Comparison of ENCODE assay signal across 10 cellular contexts in the genomic region with DNA sequence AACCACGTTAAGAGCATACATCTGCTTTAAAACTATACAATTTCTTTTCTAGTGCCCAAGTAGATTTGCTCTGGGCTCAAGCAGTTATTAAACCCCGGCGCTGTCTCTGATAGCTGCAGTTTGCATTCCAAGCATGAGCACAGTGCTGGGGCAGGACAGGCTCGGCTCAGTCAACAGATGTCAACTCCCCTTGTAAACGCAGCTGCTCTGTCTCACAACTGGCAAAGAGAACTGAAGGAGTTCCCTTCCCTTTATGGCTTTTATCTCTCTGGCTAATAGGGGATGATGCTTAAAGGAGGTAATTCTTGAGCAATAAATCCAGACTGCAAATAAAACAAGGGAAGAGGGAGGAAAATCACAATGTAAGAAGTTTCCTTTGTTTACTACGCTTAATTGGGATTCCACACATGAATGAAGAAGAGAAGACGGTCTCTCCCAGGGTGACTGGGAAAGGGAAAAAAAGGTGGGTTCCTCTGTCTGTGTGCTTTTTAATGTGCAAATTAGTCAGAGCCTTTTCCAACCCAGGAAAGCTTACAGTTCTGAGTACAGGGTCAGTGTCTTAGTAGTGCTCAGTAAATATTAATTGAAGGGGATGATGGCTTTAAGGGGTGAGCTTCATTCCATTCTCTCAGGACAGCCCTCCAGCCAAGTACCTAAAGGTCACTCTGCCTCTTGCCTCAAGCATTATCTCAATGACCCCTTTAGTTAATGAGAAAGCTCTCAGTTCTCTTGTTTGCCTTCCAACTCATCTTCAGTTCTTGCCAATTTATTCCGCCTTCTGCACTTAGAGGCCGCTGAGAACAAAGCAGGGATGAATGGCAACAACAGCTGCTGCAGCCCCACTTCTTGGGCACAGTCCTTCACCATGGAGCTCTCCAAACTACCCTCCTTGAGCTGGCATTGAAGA.
DNase-seq lines count a peak whose midpoint lies in the region; ATAC-seq and TF ChIP-seq lines count a peak whose summit lies in the region.
"Had no signal": no experiment of that assay in that cellular context is flagged by ENCODE, and none has a peak within 500 bp of the region (broad histone marks: within the 10 kb centered on the region; RNA-seq: fewer than 3 reads in every experiment).

No MANE protein-coding gene starts in this region.

- H3K4me3 ChIP-seq in WERI-Rb-1 (ENCODE audit: low read depth, low read length) = no peak overlapping the region
- H3K4me3 ChIP-seq in right cardiac atrium (ENCODE audit: low read length) = peak overlapping the region; percentile 3

- no peak overlapping the region for H3K4me3 Mint-ChIP-seq in activated T-helper 2 cell treated with anti-CD3 and anti-CD28 coated beads, Interferon-gamma antibody, Interleukin-2, Interleukin-4, amounts not matched to agents 10 μg/mL and 5 μg/mL and 100 μg/mL, durations not matched to agents 14 hours and 24 hours and 36 hours (ENCODE audit: low read depth)

- 32% methylated on average over 9 of the region's 9 CpGs for WGBS in right cardiac atrium

- TF ChIP-seq CTCF in WERI-Rb-1 (IDR thresholded peaks at IDR 0.05; ENCODE audit: low read depth, low read length) = no peak

- no peak overlapping the region for H3K27ac ChIP-seq in WERI-Rb-1
- peak overlapping the region; percentile 55 for H3K27ac ChIP-seq in right cardiac atrium (ENCODE audit: low read length)

- DNase-seq in GM03348 (ENCODE audit: low spot score) (peak; percentile 36), WERI-Rb-1 (peak; percentile 27), right cardiac atrium (peak; percentile 57 to 81 (median 67)), retina (peak; percentile 60), NCI-H2196 (lab: John Stamatoyannopoulos, UW; ENCODE audit: unreplicated experiment) (no peak), T1000 (lab: John Stamatoyannopoulos, UW) (no peak), dedifferentiated amniotic fluid mesenchymal stem cell (ENCODE audit: extremely low spot score) (no peak)
- DNase-seq in activated T-helper 2 cell treated with anti-CD3 and anti-CD28 coated beads, Interferon-gamma antibody, Interleukin-2, Interleukin-4, amounts not matched to agents 10 μg/mL and 5 μg/mL and 100 μg/mL, durations not matched to agents 14 hours and 24 hours and 36 hours (ENCODE audit: low spot score) = no peak
- DNase-seq: KBM-7; stimulated activated CD4-positive, alpha-beta T cell treated with anti-CD3 and anti-CD28 coated beads, Interleukin-1b, Interleukin-23, amount 100 ng/mL, for 48 hours had no signal

- no peaks in the 10 kb centered on the region for H3K4me1 ChIP-seq in right cardiac atrium (ENCODE audit: control insufficient read depth, insufficient read depth, low read length)

- H3K9me3 ChIP-seq in WERI-Rb-1 (ENCODE audit: severe bottlenecking) (no peaks in the 10 kb centered on the region), right cardiac atrium (ENCODE audit: control insufficient read depth, low read length) (no peaks in the 10 kb centered on the region)

- no peak overlapping the region for H3K27ac Mint-ChIP-seq in activated T-helper 2 cell treated with anti-CD3 and anti-CD28 coated beads, Interferon-gamma antibody, Interleukin-2, Interleukin-4, amounts not matched to agents 10 μg/mL and 5 μg/mL and 100 μg/mL, durations not matched to agents 14 hours and 24 hours and 36 hours

- intact Hi-C loops in right cardiac atrium (cut with DNase I) = no loop called here
- intact Hi-C loops in activated T-helper 2 cell treated with anti-CD3 and anti-CD28 coated beads, Interferon-gamma antibody, Interleukin-2, Interleukin-4, amounts not matched to agents 10 μg/mL and 5 μg/mL and 100 μg/mL, durations not matched to agents 14 hours and 24 hours and 36 hours (cut with micrococcal nuclease) = no loop called here

- no peaks in the 10 kb centered on the region for H3K36me3 ChIP-seq in WERI-Rb-1

- H3K27me3 ChIP-seq in WERI-Rb-1 (ENCODE audit: insufficient read depth, low read depth, severe bottlenecking) (no peaks in the 10 kb centered on the region), right cardiac atrium (ENCODE audit: control insufficient read depth, insufficient read depth) (no peaks in the 10 kb centered on the region)

- H3K27me3 Mint-ChIP-seq in activated T-helper 2 cell treated with anti-CD3 and anti-CD28 coated beads, Interferon-gamma antibody, Interleukin-2, Interleukin-4, amounts not matched to agents 10 μg/mL and 5 μg/mL and 100 μg/mL, durations not matched to agents 14 hours and 24 hours and 36 hours (ENCODE audit: low read depth) = peaks cover 2% of the 10 kb centered on the region

- peaks cover 5% of the 10 kb centered on the region for H3K9me3 Mint-ChIP-seq in activated T-helper 2 cell treated with anti-CD3 and anti-CD28 coated beads, Interferon-gamma antibody, Interleukin-2, Interleukin-4, amounts not matched to agents 10 μg/mL and 5 μg/mL and 100 μg/mL, durations not matched to agents 14 hours and 24 hours and 36 hours

- H3K4me1 Mint-ChIP-seq in activated T-helper 2 cell treated with anti-CD3 and anti-CD28 coated beads, Interferon-gamma antibody, Interleukin-2, Interleukin-4, amounts not matched to agents 10 μg/mL and 5 μg/mL and 100 μg/mL, durations not matched to agents 14 hours and 24 hours and 36 hours (ENCODE audit: low read depth) = no peaks in the 10 kb centered on the region

- ATAC-seq in right cardiac atrium = peak; percentile 93 to 95

- no peaks in the 10 kb centered on the region for H3K36me3 Mint-ChIP-seq in activated T-helper 2 cell treated with anti-CD3 and anti-CD28 coated beads, Interferon-gamma antibody, Interleukin-2, Interleukin-4, amounts not matched to agents 10 μg/mL and 5 μg/mL and 100 μg/mL, durations not matched to agents 14 hours and 24 hours and 36 hours (ENCODE audit: low read depth)

Comparison
In these comparisons a context has a peak if more than half of its experiments do, and no peak if none do; other contexts are left out.
1. DNase-seq: peak in GM03348 (single experiment), WERI-Rb-1 (single experiment), right cardiac atrium (3 of 3) and retina (single experiment); none in activated T-helper 2 cell treated with anti-CD3 and anti-CD28 coated beads, Interferon-gamma antibody, Interleukin-2, Interleukin-4, amounts not matched to agents 10 μg/mL and 5 μg/mL and 100 μg/mL, durations not matched to agents 14 hours and 24 hours and 36 hours (single experiment), NCI-H2196 (single experiment), T1000 (single experiment) and dedifferentiated amniotic fluid mesenchymal stem cell (single experiment).